Comparison of ENCODE assay signal across 11 cellular contexts in genomic region chr5:107812570-107813141, GRCh38.
DNase-seq lines count a peak whose midpoint lies in the region; ATAC-seq and TF ChIP-seq lines count a peak whose summit lies in the region.
"Had no signal": no experiment of that assay in that cellular context is flagged by ENCODE, and none has a peak within 500 bp of the region (broad histone marks: within the 10 kb centered on the region; RNA-seq: fewer than 3 reads in every experiment).

No MANE protein-coding gene starts in this region.

- H3K4me2 ChIP-seq in OCI-LY7 (ENCODE audit: low read length), result no peak overlapping the region

- H3K79me2 ChIP-seq in OCI-LY7 (ENCODE audit: insufficient read depth, low read depth, low read length), result no peaks in the 10 kb centered on the region

- H3K4me1 Mint-ChIP-seq in activated naive CD8-positive, alpha-beta T cell treated with anti-CD3 and anti-CD28 coated beads for 36 hours, result no peaks in the 10 kb centered on the region
- H3K4me1 Mint-ChIP-seq in effector memory CD8-positive, alpha-beta T cell (ENCODE audit: low read depth in 2 of 2), result peaks cover 0 to 4% of the 10 kb centered on the region in 2 donors

- BruUV-seq in OCI-LY7 (replicated peaks; lab: Mats Ljungman, UMichigan), result no TSS peak

- H3K4me1 ChIP-seq in OCI-LY7 (ENCODE audit: insufficient read depth, low read length, poor library complexity, severe bottlenecking), result no peaks in the 10 kb centered on the region

- no peak overlapping the region for H3K4me3 ChIP-seq in OCI-LY7 (ENCODE audit: low read depth, low read length, poor library complexity, severe bottlenecking)

- peak; percentile 89 for ATAC-seq in GM21576 (IDR thresholded peaks at IDR 0.05; ENCODE audit: unreplicated experiment)
- no peak for ATAC-seq in effector memory CD8-positive, alpha-beta T cell (replicated peaks)

- POLR2A ChIA-PET in OCI-LY7 (lab: Charles Lee), result no interaction called here

- no peaks in the 10 kb centered on the region for H3K36me3 ChIP-seq in OCI-LY7 (ENCODE audit: insufficient read depth, low read length)

- H3K9me3 Mint-ChIP-seq in activated naive CD8-positive, alpha-beta T cell treated with anti-CD3 and anti-CD28 coated beads for 36 hours, result no peaks in the 10 kb centered on the region
- no peaks in the 10 kb centered on the region for H3K9me3 Mint-ChIP-seq in effector memory CD8-positive, alpha-beta T cell

- no peaks in the 10 kb centered on the region for H3K36me3 Mint-ChIP-seq in activated naive CD8-positive, alpha-beta T cell treated with anti-CD3 and anti-CD28 coated beads for 36 hours
- no peaks in the 10 kb centered on the region for H3K36me3 Mint-ChIP-seq in effector memory CD8-positive, alpha-beta T cell (ENCODE audit: insufficient read depth)
- H3K36me3 Mint-ChIP-seq: activated naive CD8-positive, alpha-beta T cell had no signal

- no peak overlapping the region for H3K27ac Mint-ChIP-seq in activated naive CD8-positive, alpha-beta T cell treated with anti-CD3 and anti-CD28 coated beads for 36 hours
- H3K27ac Mint-ChIP-seq in effector memory CD8-positive, alpha-beta T cell, result no peak overlapping the region
- H3K27ac Mint-ChIP-seq: activated naive CD8-positive, alpha-beta T cell had no signal

- H2AFZ ChIP-seq in OCI-LY7 (ENCODE audit: low read length), result no peak overlapping the region

- no peak overlapping the region for H3K27ac ChIP-seq in OCI-LY7 (ENCODE audit: low read depth, low read length, poor library complexity, severe bottlenecking)

- CTCF ChIA-PET in OCI-LY7 (lab: Charles Lee; ENCODE audit: unreplicated experiment), result no interaction called here

- no peaks in the 10 kb centered on the region for H3K27me3 Mint-ChIP-seq in activated naive CD8-positive, alpha-beta T cell treated with anti-CD3 and anti-CD28 coated beads for 36 hours
- peaks cover 9 to 11% of the 10 kb centered on the region in 2 donors for H3K27me3 Mint-ChIP-seq in effector memory CD8-positive, alpha-beta T cell

- no peaks in the 10 kb centered on the region for H4K20me1 ChIP-seq in OCI-LY7 (ENCODE audit: insufficient read depth, low read length)

- no peaks in the 10 kb centered on the region for H3K9me2 ChIP-seq in OCI-LY7 (ENCODE audit: insufficient read depth, low read length)

- H3K9me3 ChIP-seq in OCI-LY7 (ENCODE audit: low read length), result no peaks in the 10 kb centered on the region

- H3K4me3 Mint-ChIP-seq in activated naive CD8-positive, alpha-beta T cell treated with anti-CD3 and anti-CD28 coated beads for 36 hours, result no peak overlapping the region
- no peak overlapping the region for H3K4me3 Mint-ChIP-seq in effector memory CD8-positive, alpha-beta T cell
- H3K4me3 Mint-ChIP-seq: activated naive CD8-positive, alpha-beta T cell had no signal

- TF ChIP-seq CTCF in OCI-LY7 (conservative IDR thresholded peaks at IDR 0.05; ENCODE audit: low read length), result no peak

- DNase-seq in GM04504 (ENCODE audit: low read depth) (peak; percentile 53), HS-27A (ENCODE audit: low read depth) (peak; percentile 39), globus pallidus (ENCODE audit: low spot score) (peak; percentile 9), OCI-LY7 (ENCODE audit: low spot score) (no peak), inferior parietal cortex (ENCODE audit: extremely low spot score) (no peak)
- no peak for DNase-seq in activated naive CD8-positive, alpha-beta T cell treated with anti-CD3 and anti-CD28 coated beads for 36 hours
- no peak for DNase-seq in effector memory CD8-positive, alpha-beta T cell
- DNase-seq: DMS79; NK-92 treated with Interleukin-12 subunit alpha and Interleukin-12 subunit beta, amount 100 ng/mL, for 24 hours had no signal

- intact Hi-C loops in OCI-LY7 (cut with micrococcal nuclease; ENCODE audit: unreplicated experiment), result no loop called here

Comparison
In these comparisons a context has a peak if more than half of its experiments do, and no peak if none do; other contexts are left out.
1. DNase-seq: peak in GM04504 (single experiment), HS-27A (single experiment) and globus pallidus (single experiment); none in activated naive CD8-positive, alpha-beta T cell treated with anti-CD3 and anti-CD28 coated beads for 36 hours (single experiment), OCI-LY7 (single experiment), effector memory CD8-positive, alpha-beta T cell (0 of 3) and inferior parietal cortex (single experiment).